ENCODE assay signal across 1 cellular context in the genomic region with DNA sequence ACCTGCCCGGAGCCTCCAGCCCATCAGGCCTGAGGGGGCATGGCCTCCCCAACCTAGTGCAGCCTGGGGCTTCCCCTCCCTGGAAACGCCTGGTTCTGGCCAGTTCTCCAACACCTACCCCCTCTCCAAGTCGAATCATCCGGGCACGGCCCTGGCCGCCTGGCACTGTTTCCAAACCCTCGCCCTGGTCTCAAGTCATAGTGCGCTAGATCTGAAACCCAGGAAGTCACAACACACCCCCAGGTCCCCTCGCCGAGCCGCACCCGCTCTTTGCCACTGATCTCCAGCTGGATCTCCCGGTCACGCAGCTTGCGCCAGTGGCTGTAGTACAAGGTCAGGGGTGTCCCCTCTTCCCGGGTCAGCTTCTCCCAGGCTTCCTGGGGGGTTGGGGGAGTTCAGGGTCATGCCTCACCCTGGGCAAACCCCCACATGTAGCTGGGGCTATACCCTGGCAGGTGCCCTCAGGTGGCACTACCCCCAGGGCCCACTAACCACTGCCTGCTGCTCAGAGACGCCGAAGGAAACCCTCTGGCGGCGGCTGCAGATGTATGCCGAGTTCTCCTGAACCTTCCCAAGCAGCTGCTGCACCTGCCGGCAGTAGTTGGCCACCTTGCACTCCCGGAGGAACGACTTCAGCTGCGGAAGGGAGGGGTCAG.
A peak's percentile ranks its signal among the peaks of the same experiment; 100 is the strongest.
TF ChIP-seq lines count a peak whose summit lies in the region.

No MANE protein-coding gene starts in this region.

TF ChIP-seq in HEK293, 187 proteins besides CTCF, POLR2A, EP300 and RAD21 (continued from another document):
- TF ChIP-seq GLIS2 (tag by site-specific recombination; IDR thresholded peaks at IDR 0.05) (no peak), ZNF777 (tag by site-specific recombination; IDR thresholded peaks at IDR 0.05; ENCODE audit: borderline replicate concordance) (no peak), SCRT2 (tag by site-specific recombination; IDR thresholded peaks at IDR 0.05) (no peak), ZNF398 (tag by site-specific recombination; IDR thresholded peaks at IDR 0.05) (no peak), KLF1 (tag by site-specific recombination; IDR thresholded peaks at IDR 0.05) (no peak), ZNF776 (tag by site-specific recombination; IDR thresholded peaks at IDR 0.05; ENCODE audit: borderline replicate concordance) (no peak), OSR2 (tag by site-specific recombination; IDR thresholded peaks at IDR 0.05) (no peak), YY1 (tag by site-specific recombination; IDR thresholded peaks at IDR 0.05) (no peak), ZNF26 (tag by site-specific recombination; IDR thresholded peaks at IDR 0.05) (no peak), REPIN1 (tag by site-specific recombination; IDR thresholded peaks at IDR 0.05; ENCODE audit: low read depth) (no peak), SP2 (tag by site-specific recombination; IDR thresholded peaks at IDR 0.05) (no peak), BCL11B (tag by site-specific recombination; IDR thresholded peaks at IDR 0.05; ENCODE audit: low read depth) (peak; percentile 48)
- TF ChIP-seq, protein P1, sequence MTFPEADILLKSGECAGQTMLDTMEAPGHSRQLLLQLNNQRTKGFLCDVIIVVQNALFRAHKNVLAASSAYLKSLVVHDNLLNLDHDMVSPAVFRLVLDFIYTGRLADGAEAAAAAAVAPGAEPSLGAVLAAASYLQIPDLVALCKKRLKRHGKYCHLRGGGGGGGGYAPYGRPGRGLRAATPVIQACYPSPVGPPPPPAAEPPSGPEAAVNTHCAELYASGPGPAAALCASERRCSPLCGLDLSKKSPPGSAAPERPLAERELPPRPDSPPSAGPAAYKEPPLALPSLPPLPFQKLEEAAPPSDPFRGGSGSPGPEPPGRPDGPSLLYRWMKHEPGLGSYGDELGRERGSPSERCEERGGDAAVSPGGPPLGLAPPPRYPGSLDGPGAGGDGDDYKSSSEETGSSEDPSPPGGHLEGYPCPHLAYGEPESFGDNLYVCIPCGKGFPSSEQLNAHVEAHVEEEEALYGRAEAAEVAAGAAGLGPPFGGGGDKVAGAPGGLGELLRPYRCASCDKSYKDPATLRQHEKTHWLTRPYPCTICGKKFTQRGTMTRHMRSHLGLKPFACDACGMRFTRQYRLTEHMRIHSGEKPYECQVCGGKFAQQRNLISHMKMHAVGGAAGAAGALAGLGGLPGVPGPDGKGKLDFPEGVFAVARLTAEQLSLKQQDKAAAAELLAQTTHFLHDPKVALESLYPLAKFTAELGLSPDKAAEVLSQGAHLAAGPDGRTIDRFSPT (tag by site-specific recombination; IDR thresholded peaks at IDR 0.05): peak; percentile 82; the same call in 1 of the 2 replicates
